In genomic region chr15:85047271-85047948, GRCh38 we compare ENCODE assay signal across 9 cellular contexts.
DNase-seq lines count a peak whose midpoint lies in the region; ATAC-seq, FAIRE-seq and TF ChIP-seq lines count a peak whose summit lies in the region.
"Had no signal": no experiment of that assay in that cellular context is flagged by ENCODE, and none has a peak within 500 bp of the region (broad histone marks: within the 10 kb centered on the region; RNA-seq: fewer than 3 reads in every experiment).

No MANE protein-coding gene starts in this region.

- no peaks in the 10 kb centered on the region for H3K36me3 Mint-ChIP-seq in activated CD8-positive, alpha-beta T cell treated with anti-CD3 and anti-CD28 coated beads for 36 hours (ENCODE audit: low read depth)
- no peaks in the 10 kb centered on the region for H3K36me3 Mint-ChIP-seq in immature natural killer cell

- peak overlapping the region; percentile 71 for H3K27ac Mint-ChIP-seq in activated CD8-positive, alpha-beta T cell treated with anti-CD3 and anti-CD28 coated beads for 36 hours
- peak overlapping the region; percentile 23 to 78 (median 67) for H3K27ac Mint-ChIP-seq in immature natural killer cell
- H3K27ac Mint-ChIP-seq: activated naive CD4-positive, alpha-beta T cell treated with anti-CD3 and anti-CD28 coated beads, Interleukin-2, amount 50 U/mL, for 24 hours had no signal

- DNase-seq in AG09309 (ENCODE audit: low read depth) (peak; percentile 75), immature natural killer cell (peak; percentile 14 to 30 (median 29)), superior temporal gyrus (ENCODE audit: extremely low spot score) (peak; percentile 70), iPS-NIHi7 (ENCODE audit: extremely low spot score) (no peak), GM19239 (ENCODE audit: insufficient read length, low spot score) (no peak)
- DNase-seq in activated CD8-positive, alpha-beta T cell treated with anti-CD3 and anti-CD28 coated beads for 36 hours, result peak; percentile 36
- DNase-seq in stimulated activated naive CD4-positive, alpha-beta T cell (lab: John Stamatoyannopoulos, UW), result no peak

- POLR2A ChIA-PET in activated CD8-positive, alpha-beta T cell treated with anti-CD3 and anti-CD28 coated beads for 36 hours (lab: Charles Lee), result no interaction called here

- intact Hi-C loops in activated CD8-positive, alpha-beta T cell treated with anti-CD3 and anti-CD28 coated beads for 36 hours (cut with micrococcal nuclease), result no loop called here

- CTCF ChIA-PET in activated CD8-positive, alpha-beta T cell treated with anti-CD3 and anti-CD28 coated beads for 36 hours (lab: Charles Lee), result interaction anchor here (0.7 to 1.8 kb wide), 4 partner anchors 11 to 477 kb away, joined by 3 to 6 read pairs (median 4); no protein-coding TSS in a partner anchor

- H3K4me3 ChIP-seq in AG09309 (ENCODE audit: control insufficient read depth, low read depth, low read length), result no peak overlapping the region; the same call in 1 of the 2 replicates

- H3K4me1 Mint-ChIP-seq in activated CD8-positive, alpha-beta T cell treated with anti-CD3 and anti-CD28 coated beads for 36 hours (ENCODE audit: low read depth), result peaks cover 33% of the 10 kb centered on the region
- H3K4me1 Mint-ChIP-seq in immature natural killer cell, result peaks cover 29 to 59% of the 10 kb centered on the region in 2 donors

- no peak for FAIRE-seq in GM19239 (lab: Jason Lieb, UNC)

- H3K9me3 Mint-ChIP-seq in activated CD8-positive, alpha-beta T cell treated with anti-CD3 and anti-CD28 coated beads for 36 hours, result no peaks in the 10 kb centered on the region
- H3K9me3 Mint-ChIP-seq in immature natural killer cell, result no peaks in the 10 kb centered on the region
- H3K9me3 Mint-ChIP-seq: activated naive CD4-positive, alpha-beta T cell treated with anti-CD3 and anti-CD28 coated beads, Interleukin-2, amount 50 U/mL, for 24 hours had no signal

- H3K4me3 Mint-ChIP-seq in activated CD8-positive, alpha-beta T cell treated with anti-CD3 and anti-CD28 coated beads for 36 hours, result no peak overlapping the region
- no peak overlapping the region for H3K4me3 Mint-ChIP-seq in immature natural killer cell
- H3K4me3 Mint-ChIP-seq: activated naive CD4-positive, alpha-beta T cell treated with anti-CD3 and anti-CD28 coated beads, Interleukin-2, amount 50 U/mL, for 24 hours had no signal

- ATAC-seq in HG03097 (IDR thresholded peaks at IDR 0.05; ENCODE audit: low FRiP score, unreplicated experiment), result peak; percentile 64
- ATAC-seq in activated CD8-positive, alpha-beta T cell treated with anti-CD3 and anti-CD28 coated beads for 36 hours, result peak; percentile 79

- no peak for TF ChIP-seq CTCF in AG09309 (IDR thresholded peaks at IDR 0.05; ENCODE audit: control insufficient read depth, insufficient read depth, low read depth, low read length, missing control alignments)
- TF ChIP-seq CTCF in activated CD8-positive, alpha-beta T cell treated with anti-CD3 and anti-CD28 coated beads for 36 hours (IDR thresholded peaks at IDR 0.05), result no peak

- H3K27me3 Mint-ChIP-seq in activated CD8-positive, alpha-beta T cell treated with anti-CD3 and anti-CD28 coated beads for 36 hours, result no peaks in the 10 kb centered on the region
- H3K27me3 Mint-ChIP-seq in immature natural killer cell (ENCODE audit: low read depth in 3 of 3), result no peaks in the 10 kb centered on the region
- H3K27me3 Mint-ChIP-seq: activated naive CD4-positive, alpha-beta T cell treated with anti-CD3 and anti-CD28 coated beads, Interleukin-2, amount 50 U/mL, for 24 hours had no signal

Comparison
In these comparisons a context has a peak if more than half of its experiments do, and no peak if none do; other contexts are left out.
1. DNase-seq: peak in AG09309 (single experiment), activated CD8-positive, alpha-beta T cell treated with anti-CD3 and anti-CD28 coated beads for 36 hours (single experiment), immature natural killer cell (3 of 3) and superior temporal gyrus (single experiment); none in iPS-NIHi7 (single experiment), GM19239 (single experiment) and stimulated activated naive CD4-positive, alpha-beta T cell (0 of 6).